ENCODE assay signal across 12 cellular contexts in genomic region chr10:124689911-124690498, GRCh38. TPM values are rescaled to one million over a fixed set of nuclear protein-coding genes. Genes with fewer than 3 reads are reported as not detected.
DNase-seq lines count a peak whose midpoint lies in the region; ATAC-seq and TF ChIP-seq lines count a peak whose summit lies in the region.
"Had no signal": no experiment of that assay in that cellular context is flagged by ENCODE, and none has a peak within 500 bp of the region (broad histone marks: within the 10 kb centered on the region; RNA-seq: fewer than 3 reads in every experiment).

No MANE protein-coding gene starts in this region.

- no peaks in the 10 kb centered on the region for H3K36me3 ChIP-seq in parathyroid adenoma (ENCODE audit: control insufficient read depth, insufficient read depth, low read length)
- H3K36me3 ChIP-seq: prostate gland had no signal

- no peak for TF ChIP-seq POLR2A in GM18505 (IDR thresholded peaks at IDR 0.05; ENCODE audit: borderline replicate concordance, extremely low read depth, insufficient read depth, insufficient read length)

- DNase-seq in stimulated activated CD4-positive, alpha-beta T cell treated with anti-CD3 and anti-CD28 coated beads, Interleukin-1b, Interleukin-23, amount 100 ng/mL, for 48 hours, result peak; percentile 72
- DNase-seq in stimulated activated CD4-positive, alpha-beta T cell treated with anti-CD3 and anti-CD28 coated beads, Interleukin-2, amount 100 ng/mL, for 48 hours, result no peak
- DNase-seq in NCI-H748 (lab: John Stamatoyannopoulos, UW; ENCODE audit: unreplicated experiment) (no peak), AG08395 (ENCODE audit: low spot score) (no peak)
- DNase-seq: NCI-H1930, NCI-H524, OCI-M1 had no signal

- peaks cover 62% of the 10 kb centered on the region for H3K4me1 ChIP-seq in parathyroid adenoma
- H3K4me1 ChIP-seq: prostate gland had no signal

- peaks cover 16% of the 10 kb centered on the region for H3K79me2 ChIP-seq in parathyroid adenoma

- no peak overlapping the region for H3K9ac ChIP-seq in parathyroid adenoma

- TF ChIP-seq CTCF in parathyroid adenoma (IDR thresholded peaks at IDR 0.05), result no peak

- H3K27ac Mint-ChIP-seq in activated T-helper 17 cell treated with anti-CD3 and anti-CD28 coated beads, Interleukin-2, amount 50 U/mL, for 72 hours, result peak overlapping the region; percentile 96
- H3K27ac Mint-ChIP-seq: type B pancreatic cell had no signal

- H3K9me3 ChIP-seq in parathyroid adenoma (ENCODE audit: control insufficient read depth, low read length), result no peaks in the 10 kb centered on the region
- H3K9me3 ChIP-seq: prostate gland had no signal

- no peak overlapping the region for H3K4me3 ChIP-seq in parathyroid adenoma (ENCODE audit: low read depth, low read length)
- H3K4me3 ChIP-seq: prostate gland had no signal

- H3K9me3 Mint-ChIP-seq in activated T-helper 17 cell treated with anti-CD3 and anti-CD28 coated beads, Interleukin-2, amount 50 U/mL, for 72 hours, result no peaks in the 10 kb centered on the region
- H3K9me3 Mint-ChIP-seq: type B pancreatic cell had no signal

- H3K27ac ChIP-seq in parathyroid adenoma, result peak overlapping the region; percentile 2
- H3K27ac ChIP-seq: prostate gland had no signal

- peak overlapping the region; percentile 84 for H3K4me3 Mint-ChIP-seq in activated T-helper 17 cell treated with anti-CD3 and anti-CD28 coated beads, Interleukin-2, amount 50 U/mL, for 72 hours
- H3K4me3 Mint-ChIP-seq: type B pancreatic cell had no signal

- peaks cover 81% of the 10 kb centered on the region for H3K36me3 Mint-ChIP-seq in activated T-helper 17 cell treated with anti-CD3 and anti-CD28 coated beads, Interleukin-2, amount 50 U/mL, for 72 hours (ENCODE audit: low read depth)

- H3K27me3 Mint-ChIP-seq in activated T-helper 17 cell treated with anti-CD3 and anti-CD28 coated beads, Interleukin-2, amount 50 U/mL, for 72 hours, result no peaks in the 10 kb centered on the region
- H3K27me3 Mint-ChIP-seq: type B pancreatic cell had no signal

- no peak overlapping the region for H2AFZ ChIP-seq in parathyroid adenoma

- H3K4me1 Mint-ChIP-seq in activated T-helper 17 cell treated with anti-CD3 and anti-CD28 coated beads, Interleukin-2, amount 50 U/mL, for 72 hours, result peaks cover 63% of the 10 kb centered on the region

- H3K27me3 ChIP-seq in parathyroid adenoma (ENCODE audit: control insufficient read depth, insufficient read depth, low read length), result no peaks in the 10 kb centered on the region

- no peak overlapping the region for H3K4me2 ChIP-seq in parathyroid adenoma (ENCODE audit: low read length)

- peak; percentile 43 for ATAC-seq in activated T-helper 17 cell treated with anti-CD3 and anti-CD28 coated beads, Interleukin-2, amount 50 U/mL, for 72 hours (replicated peaks)
- ATAC-seq in GM18505 (IDR thresholded peaks at IDR 0.05; ENCODE audit: unreplicated experiment), result no peak

RNA-seq across cellular contexts. Expression of gene FAM53B, which starts 54.2 kb away (rescaled TPM):
- 10 to 100 TPM; 21.7 to 36.8 TPM for total RNA-seq in activated T-helper 17 cell treated with anti-CD3 and anti-CD28 coated beads, Interleukin-2, amount 50 U/mL, for 72 hours
